ENCODE assay signal across 14 cellular contexts in the genomic region with DNA sequence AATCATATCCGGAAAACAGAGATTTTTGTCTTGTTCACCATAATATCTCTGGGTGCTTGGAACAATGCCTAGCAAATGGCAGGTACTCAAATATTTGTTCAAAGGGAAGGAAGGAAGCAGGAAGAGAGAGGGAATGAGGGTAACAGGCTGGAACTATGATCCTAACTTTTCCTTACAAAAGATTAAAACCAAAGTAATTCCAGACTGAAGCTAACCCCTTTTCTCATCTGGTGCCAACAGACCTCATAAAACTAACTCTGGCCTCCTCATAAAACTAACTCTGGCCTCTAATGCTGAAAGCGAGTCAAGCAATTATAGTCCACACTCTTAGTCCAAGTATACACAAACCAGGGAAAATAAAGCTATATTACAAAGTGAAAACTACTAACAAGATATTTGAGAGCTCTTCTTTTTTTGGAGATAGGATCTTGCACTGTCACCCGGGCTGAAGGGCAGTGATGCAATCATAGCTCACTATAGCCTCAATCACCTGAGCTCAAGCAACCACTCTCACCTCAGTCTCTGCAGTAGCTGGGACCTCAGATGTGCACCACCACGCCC.
DNase-seq lines count a peak whose midpoint lies in the region; ATAC-seq, FAIRE-seq and TF ChIP-seq lines count a peak whose summit lies in the region.
"Had no signal": no experiment of that assay in that cellular context is flagged by ENCODE, and none has a peak within 500 bp of the region (broad histone marks: within the 10 kb centered on the region; RNA-seq: fewer than 3 reads in every experiment).

No MANE protein-coding gene starts in this region.

- H3K27me3 ChIP-seq in astrocyte (ENCODE audit: insufficient read depth, low read length) = no peaks in the 10 kb centered on the region
- no peaks in the 10 kb centered on the region for H3K27me3 ChIP-seq in SK-N-SH (ENCODE audit: insufficient read depth)
- H3K27me3 ChIP-seq: uterus had no signal

- FAIRE-seq in A549 (lab: Jason Lieb, UNC) (peak; percentile 95), astrocyte (lab: Jason Lieb, UNC) (no peak)

- 47% methylated on average over 4 of the region's 4 CpGs for WGBS in A549 (ENCODE audit: missing lambda C conversion rate)
- WGBS in SK-N-SH (ENCODE audit: low lambda C conversion rate) = 76% methylated on average over 4 of the region's 4 CpGs

- H3K4me1 ChIP-seq in A549 = peaks cover 44% of the 10 kb centered on the region
- no peaks in the 10 kb centered on the region for H3K4me1 ChIP-seq in astrocyte (ENCODE audit: insufficient read depth, low read length)
- H3K4me1 ChIP-seq in SK-N-SH (ENCODE audit: control insufficient read depth in 1 of 2, insufficient read depth in 2 of 2, low read depth in 1 of 2, low read length in 1 of 2) = peaks cover 3 to 14% of the 10 kb centered on the region in 2 experiments; a peak in 2 of 4 replicates

- no peak for TF ChIP-seq EP300 in A549 (IDR thresholded peaks at IDR 0.05)
- no peak for TF ChIP-seq EP300 in SK-N-SH (IDR thresholded peaks at IDR 0.05; ENCODE audit: borderline replicate concordance in 1 of 2, low read depth in 1 of 2, low read length in 1 of 2)

- CTCF ChIA-PET in A549 (lab: Yijun Ruan, JAX) = interaction anchor here (1.1 to 4.2 kb wide), 8 partner anchors 8 to 85 kb away, joined by 3 to 22 read pairs (median 5); partner anchors contain the start of gene KANSL1
- CTCF ChIA-PET in SK-N-SH (lab: Yijun Ruan, JAX) = interaction anchor here (0.7 to 2.1 kb wide), 5 partner anchors 24 to 84 kb away, joined by 3 to 7 read pairs (median 5); partner anchors contain the start of gene KANSL1

- H3K27me3 Mint-ChIP-seq in HFFc6 (ENCODE audit: insufficient read depth) (no peaks in the 10 kb centered on the region; the same call in 1 of the 2 replicates), astrocyte (ENCODE audit: low read depth, unreplicated experiment) (no peaks in the 10 kb centered on the region)

- H3K27ac Mint-ChIP-seq in HFFc6 = 0 out of 2 replicates have a peak overlapping the region, but pooled peaks have one; percentile 5
- peak overlapping the region; percentile 36 for H3K27ac Mint-ChIP-seq in astrocyte (ENCODE audit: unreplicated experiment)

- TF ChIP-seq RAD21 in A549 (conservative IDR thresholded peaks at IDR 0.05 in 1 of 2, IDR thresholded peaks at IDR 0.05 in 1 of 2) (no peak), SK-N-SH (IDR thresholded peaks at IDR 0.05; ENCODE audit: low read length) (no peak)

- TF ChIP-seq CTCF in A549 (IDR thresholded peaks at IDR 0.05) (no peak), HFFc6 (IDR thresholded peaks at IDR 0.05) (no peak), astrocyte (IDR thresholded peaks at IDR 0.05; ENCODE audit: insufficient read depth, low read depth, low read length) (no peak), SK-N-SH (IDR thresholded peaks at IDR 0.05) (no peak)

- H3K9ac ChIP-seq in astrocyte (ENCODE audit: low read length) = no peak overlapping the region
- no peak overlapping the region for H3K9ac ChIP-seq in SK-N-SH

- H3K4me3 ChIP-seq in A549 = no peak overlapping the region
- H3K4me3 ChIP-seq in astrocyte (ENCODE audit: insufficient read depth, low read depth, low read length) = no peak overlapping the region
- no peak overlapping the region for H3K4me3 ChIP-seq in SK-N-SH (ENCODE audit: low read depth in 2 of 2, low read length in 1 of 2)
- H3K4me3 ChIP-seq: uterus had no signal

- H3K36me3 ChIP-seq in astrocyte (ENCODE audit: insufficient read depth, low read length) (no peaks in the 10 kb centered on the region), SK-N-SH (replicated peaks in 1 of 2; ENCODE audit: control insufficient read depth in 1 of 2, insufficient read depth in 2 of 2, low read length in 1 of 2) (no peaks in the 10 kb centered on the region)
- H3K36me3 ChIP-seq: uterus had no signal

- H4K20me1 ChIP-seq in astrocyte (ENCODE audit: insufficient read depth, low read length) (peaks cover 98% of the 10 kb centered on the region), SK-N-SH (ENCODE audit: insufficient read depth) (peaks cover 100% of the 10 kb centered on the region)

- H2AFZ ChIP-seq in astrocyte (ENCODE audit: low read depth, low read length) = no peak overlapping the region
- H2AFZ ChIP-seq in SK-N-SH (ENCODE audit: low read depth) = no peak overlapping the region

- POLR2A ChIA-PET in A549 (lab: Yijun Ruan, JAX) = interaction anchor here (1.0 to 1.2 kb wide), 3 partner anchors 11 to 84 kb away, joined by 3 to 4 read pairs (median 3); partner anchors contain the start of gene KANSL1
- POLR2A ChIA-PET in SK-N-SH (lab: Yijun Ruan, JAX) = interaction anchor here (0.6 kb wide), 1 partner anchor 8 kb away, joined by 3 read pairs; no protein-coding TSS in a partner anchor

- DNase-seq in A549 (ENCODE audit: low read depth in 1 of 2, low spot score in 1 of 2) (no peak), HFFc6 (no peak), astrocyte (ENCODE audit: low read depth) (no peak), lung microvascular endothelial cell (ENCODE audit: low read depth in 2 of 2) (peak; percentile 21 to 80), SK-N-SH (no peak), globus pallidus (ENCODE audit: low spot score) (no peak)
- DNase-seq: activated CD4-positive, alpha-beta T cell treated with anti-CD3 and anti-CD28 coated beads for 1 hour; Calu3; kidney glomerular epithelial cell; NCI-H2081 treated with DMSO at 0.1 percent for 48 hours; posterior cingulate gyrus; uterus had no signal

- H3K9me3 Mint-ChIP-seq in HFFc6 (no peaks in the 10 kb centered on the region), astrocyte (ENCODE audit: unreplicated experiment) (no peaks in the 10 kb centered on the region)

- H3K9me3 ChIP-seq in A549 (no peaks in the 10 kb centered on the region), astrocyte (ENCODE audit: insufficient read depth, low read depth, low read length) (no peaks in the 10 kb centered on the region), SK-N-SH (no peaks in the 10 kb centered on the region)
- H3K9me3 ChIP-seq: uterus had no signal

- H3K27ac ChIP-seq in A549 (peak overlapping the region; percentile 14 to 40; a peak in 4 of 6 replicates), astrocyte (ENCODE audit: low read depth, low read length) (no peak overlapping the region), SK-N-SH (ENCODE audit: low read depth in 2 of 2, low read length in 1 of 2) (no peak overlapping the region)
- H3K27ac ChIP-seq: uterus had no signal

- no peak for TF ChIP-seq POLR2A in A549 (IDR thresholded peaks at IDR 0.05; ENCODE audit: low read length)

- H3K4me2 ChIP-seq in A549 (peak overlapping the region; percentile 45), astrocyte (ENCODE audit: low read length) (no peak overlapping the region), SK-N-SH (no peak overlapping the region)

- peaks cover 3% of the 10 kb centered on the region for H3F3A ChIP-seq in SK-N-SH (replicated peaks; ENCODE audit: insufficient read depth)

- H3K4me3 Mint-ChIP-seq in HFFc6 (no peak overlapping the region), astrocyte (ENCODE audit: unreplicated experiment) (no peak overlapping the region)

- H3K79me2 ChIP-seq in astrocyte (ENCODE audit: insufficient read depth, low read length) (peaks cover 99% of the 10 kb centered on the region), SK-N-SH (ENCODE audit: insufficient read depth) (peaks cover 100% of the 10 kb centered on the region)

- peak in 1 of 2 experiments; percentile 27; a peak in 3 of 6 replicates for ATAC-seq in A549
- ATAC-seq in HG02973 (IDR thresholded peaks at IDR 0.05; ENCODE audit: unreplicated experiment) = no peak
- ATAC-seq in GM21381 (IDR thresholded peaks at IDR 0.05; ENCODE audit: unreplicated experiment) = no peak

- peaks cover 56% of the 10 kb centered on the region for H3K4me1 Mint-ChIP-seq in HFFc6 (ENCODE audit: low read depth)
- peaks cover 41% of the 10 kb centered on the region for H3K4me1 Mint-ChIP-seq in astrocyte (ENCODE audit: low read depth, unreplicated experiment)

- no peaks in the 10 kb centered on the region for H3K9me2 ChIP-seq in SK-N-SH

- no peaks in the 10 kb centered on the region for H3K36me3 Mint-ChIP-seq in HFFc6 (ENCODE audit: low read depth)
- peaks cover 2% of the 10 kb centered on the region for H3K36me3 Mint-ChIP-seq in astrocyte (ENCODE audit: low read depth, unreplicated experiment)

TF ChIP-seq in A549, 52 proteins besides CTCF, POLR2A, EP300 and RAD21:
- peak; percentile 68 to 82; a peak in 3 of 4 replicates for TF ChIP-seq CEBPB (IDR thresholded peaks at IDR 0.05)
- TF ChIP-seq HOXA7 (CRISPR knock-in tag; IDR thresholded peaks at IDR 0.05) = peak; percentile 65; the same call in 1 of the 2 replicates
- TF ChIP-seq, protein P1, sequence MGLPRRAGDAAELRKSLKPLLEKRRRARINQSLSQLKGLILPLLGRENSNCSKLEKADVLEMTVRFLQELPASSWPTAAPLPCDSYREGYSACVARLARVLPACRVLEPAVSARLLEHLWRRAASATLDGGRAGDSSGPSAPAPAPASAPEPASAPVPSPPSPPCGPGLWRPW (IDR thresholded peaks at IDR 0.05) = 0 out of 2 replicates have a peak, but pooled peaks have one; percentile 21
- no peak for TF ChIP-seq RCOR1 (IDR thresholded peaks at IDR 0.05; ENCODE audit: low read depth, low read length)
- no peak for TF ChIP-seq JUN (IDR thresholded peaks at IDR 0.05)

TF ChIP-seq in SK-N-SH, 30 proteins besides CTCF, POLR2A, EP300 and RAD21 (continues in another document):
- TF ChIP-seq ELF1 (IDR thresholded peaks at IDR 0.05) = no peak
- TF ChIP-seq TAF1 (IDR thresholded peaks at IDR 0.05; ENCODE audit: borderline replicate concordance, low read depth, low read length) = no peak
- TF ChIP-seq MXI1 (IDR thresholded peaks at IDR 0.05; ENCODE audit: low read depth, low read length) = no peak
- no peak for TF ChIP-seq GABPA (IDR thresholded peaks at IDR 0.05; ENCODE audit: low read depth)

Comparison
In these comparisons a context has a peak if more than half of its experiments do, and no peak if none do; other contexts are left out.
1. DNase-seq: peak in lung microvascular endothelial cell (2 of 2); none in A549 (0 of 2), HFFc6 (single experiment), astrocyte (single experiment), SK-N-SH (single experiment) and globus pallidus (single experiment).
2. H3K27ac ChIP-seq: peak in A549 (2 of 2); none in astrocyte (single experiment) and SK-N-SH (0 of 2).